ENCODE assay signal across 10 cellular contexts in genomic region chr13:45055198-45055901, GRCh38.
DNase-seq lines count a peak whose midpoint lies in the region; FAIRE-seq and TF ChIP-seq lines count a peak whose summit lies in the region.
"Had no signal": no experiment of that assay in that cellular context is flagged by ENCODE, and none has a peak within 500 bp of the region (broad histone marks: within the 10 kb centered on the region; RNA-seq: fewer than 3 reads in every experiment).

No MANE protein-coding gene starts in this region.

- no peaks in the 10 kb centered on the region for H3K27me3 ChIP-seq in small intestine (ENCODE audit: control insufficient read depth in 2 of 2, insufficient read depth in 2 of 2, low read length in 2 of 2)
- H3K27me3 ChIP-seq: pancreas, Peyer's patch had no signal

- no peak for FAIRE-seq in small intestine (lab: Jason Lieb, UNC)
- FAIRE-seq: pancreas had no signal

- POLR2A ChIA-PET in RWPE1 (lab: Yijun Ruan, JAX; ENCODE audit: low non-redundant PET): no interaction called here

- H3K4me3 ChIP-seq in small intestine (ENCODE audit: low read depth in 1 of 2, low read length in 2 of 2): no peak overlapping the region
- H3K4me3 ChIP-seq: pancreas, Peyer's patch had no signal

- H3K27me3 Mint-ChIP-seq in HFFc6 (ENCODE audit: insufficient read depth): peaks cover 5% of the 10 kb centered on the region

- no peak for TF ChIP-seq CTCF in GM10266 (IDR thresholded peaks at IDR 0.05; ENCODE audit: control insufficient read depth, insufficient read depth, low read depth, missing control alignments)
- no peak for TF ChIP-seq CTCF in HFFc6 (IDR thresholded peaks at IDR 0.05)
- no peak for TF ChIP-seq CTCF in RWPE1 (conservative IDR thresholded peaks at IDR 0.05; ENCODE audit: low read depth)

- peaks cover 37% of the 10 kb centered on the region for H3K4me1 Mint-ChIP-seq in HFFc6 (ENCODE audit: low read depth)

- CTCF ChIA-PET in RWPE1 (lab: Yijun Ruan, JAX): no interaction called here

- peak overlapping the region; percentile 79 for H3K4me3 Mint-ChIP-seq in HFFc6

- H3K9me3 Mint-ChIP-seq in HFFc6: no peaks in the 10 kb centered on the region

- H3K36me3 Mint-ChIP-seq in HFFc6 (ENCODE audit: low read depth): no peaks in the 10 kb centered on the region

- H3K36me3 ChIP-seq in small intestine (ENCODE audit: control insufficient read depth in 2 of 2, insufficient read depth in 2 of 2, low read length in 2 of 2): no peaks in the 10 kb centered on the region
- H3K36me3 ChIP-seq: pancreas, Peyer's patch had no signal

- H3K27ac ChIP-seq in RWPE1: peak overlapping the region; percentile 97
- H3K27ac ChIP-seq in small intestine (ENCODE audit: low read depth in 1 of 2, low read length in 1 of 2): no peak overlapping the region
- H3K27ac ChIP-seq: pancreas had no signal

- WGBS in small intestine, 3 donors: 18 to 40% (median 25%) methylated on average over 8 of the region's 8 CpGs

- no peaks in the 10 kb centered on the region for H3K4me1 ChIP-seq in small intestine (ENCODE audit: control insufficient read depth in 2 of 2, insufficient read depth in 1 of 2, low read depth in 1 of 2, low read length in 1 of 2)
- H3K4me1 ChIP-seq: pancreas had no signal

- H3K9me3 ChIP-seq in small intestine (ENCODE audit: control insufficient read depth, low read depth): no peaks in the 10 kb centered on the region
- H3K9me3 ChIP-seq: pancreas, Peyer's patch had no signal

- DNase-seq in GM10266 (ENCODE audit: extremely low spot score) (peak; percentile 32), HFFc6 (peak; percentile 92), RWPE1 (ENCODE audit: low spot score) (peak; percentile 90), dermis blood vessel endothelial cell (peak; percentile 59), small intestine (peak; percentile 29), DMS153 (lab: John Stamatoyannopoulos, UW) (no peak), GM19238 (ENCODE audit: insufficient read length, low spot score) (no peak), NCI-H2029 treated with DMSO at 0.1 percent for 48 hours (lab: John Stamatoyannopoulos, UW) (no peak)
- DNase-seq: pancreas had no signal

- H3K27ac Mint-ChIP-seq in HFFc6: peak overlapping the region; percentile 89

Comparison
In these comparisons a context has a peak if more than half of its experiments do, and no peak if none do; other contexts are left out.
1. DNase-seq: peak in GM10266 (single experiment), HFFc6 (single experiment), RWPE1 (single experiment), dermis blood vessel endothelial cell (single experiment) and small intestine (single experiment); none in DMS153 (single experiment), GM19238 (single experiment) and NCI-H2029 treated with DMSO at 0.1 percent for 48 hours (single experiment).